ENCODE assay signal across 18 cellular contexts in the genomic region with DNA sequence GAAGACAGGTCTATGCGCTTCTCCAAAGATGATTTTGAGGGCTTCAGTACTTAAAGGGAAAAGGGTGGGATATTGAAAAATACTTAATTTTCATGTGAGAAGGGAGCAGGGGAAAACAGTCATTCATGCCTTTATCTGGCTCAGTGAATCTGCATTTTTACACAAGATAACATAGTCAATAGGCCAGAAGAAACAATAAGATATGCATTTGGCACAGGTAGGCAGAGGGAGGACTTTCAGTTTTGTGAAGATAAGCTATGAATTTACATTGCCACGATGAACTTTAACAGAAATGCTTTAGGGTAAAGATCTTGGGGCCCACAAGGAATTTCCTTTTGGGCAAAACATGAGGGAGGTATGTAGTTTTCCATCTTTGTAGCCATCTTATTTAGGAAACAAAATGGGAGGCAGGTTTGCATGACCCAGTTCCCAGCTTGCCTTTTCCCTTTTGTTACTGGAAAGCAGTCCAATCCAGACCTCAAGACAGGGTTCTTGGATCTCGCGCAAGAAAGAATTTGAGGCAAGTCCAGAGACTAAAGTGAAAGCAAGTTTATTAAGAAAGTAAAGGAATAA.
DNase-seq lines count a peak whose midpoint lies in the region; ATAC-seq, FAIRE-seq and TF ChIP-seq lines count a peak whose summit lies in the region.
"Had no signal": no experiment of that assay in that cellular context is flagged by ENCODE, and none has a peak within 500 bp of the region (broad histone marks: within the 10 kb centered on the region; RNA-seq: fewer than 3 reads in every experiment).

No MANE protein-coding gene starts in this region.

- CTCF ChIA-PET in K562 (lab: Yijun Ruan, JAX; ENCODE audit: low intra/inter-chr PET ratio) = no interaction called here

- H3K4me1 ChIP-seq in K562 (replicated peaks in 1 of 2; ENCODE audit: control insufficient read depth in 2 of 2, insufficient read depth in 2 of 2, low read length in 2 of 2) (no peaks in the 10 kb centered on the region; a peak in 1 of 5 replicates), trophoblast cell (ENCODE audit: control insufficient read depth in 1 of 2, insufficient read depth in 2 of 2, low read length in 2 of 2) (no peaks in the 10 kb centered on the region), SJCRH30 (no peaks in the 10 kb centered on the region)
- H3K4me1 ChIP-seq: BLaER1 had no signal

- H2AFZ ChIP-seq in K562 (ENCODE audit: low read depth, low read length) = no peak overlapping the region
- no peak overlapping the region for H2AFZ ChIP-seq in trophoblast cell (ENCODE audit: insufficient read depth, low read length, poor library complexity)
- H2AFZ ChIP-seq: GM23338 had no signal

- no peak for TF ChIP-seq RAD21 in K562 (CRISPR knock-in tag; conservative IDR thresholded peaks at IDR 0.05 in 1 of 2, IDR thresholded peaks at IDR 0.05 in 1 of 2)

- H3K9me1 ChIP-seq in K562 (ENCODE audit: control insufficient read depth, insufficient read depth, low read length) = no peaks in the 10 kb centered on the region

- H2BK12ac ChIP-seq in trophoblast cell (ENCODE audit: low read length) = no peak overlapping the region

- intact Hi-C loops in K562 (cut with micrococcal nuclease) = no loop called here

- H3K27ac ChIP-seq in K562 (ENCODE audit: extremely low read depth, low read depth, low read length) = peak overlapping the region; percentile 69
- H3K27ac ChIP-seq in trophoblast cell (ENCODE audit: low read depth, low read length) = no peak overlapping the region
- no peak overlapping the region for H3K27ac ChIP-seq in SJCRH30
- H3K27ac ChIP-seq: BLaER1, C4-2B had no signal

- H4K12ac ChIP-seq in trophoblast cell (ENCODE audit: low read depth, low read length) = no peak overlapping the region

- TF ChIP-seq POLR2A in GM12892 (IDR thresholded peaks at IDR 0.05; ENCODE audit: low read depth, low read length) (no peak), K562 (conservative IDR thresholded peaks at IDR 0.05) (no peak)

- in situ Hi-C loops in K562 (cut with MboI) = no loop called here

- no peak overlapping the region for H3K4me3 ChIP-seq in K562
- H3K4me3 ChIP-seq in trophoblast cell (ENCODE audit: low read depth, low read length) = no peak overlapping the region
- no peak overlapping the region for H3K4me3 ChIP-seq in SJCRH30
- H3K4me3 ChIP-seq: BLaER1, GM23338 had no signal

- no peaks in the 10 kb centered on the region for H3K9me3 ChIP-seq in K562 (replicated peaks; ENCODE audit: control insufficient read depth, insufficient read depth, low read depth, low read length)
- no peaks in the 10 kb centered on the region for H3K9me3 ChIP-seq in trophoblast cell (ENCODE audit: insufficient read depth, low read depth, low read length)
- no peaks in the 10 kb centered on the region for H3K9me3 ChIP-seq in SJCRH30 (replicated peaks)
- H3K9me3 ChIP-seq: BLaER1, Caco-2 had no signal

- POLR2A ChIA-PET in K562 (lab: Yijun Ruan, JAX) = no interaction called here

- no peak overlapping the region for H3K18ac ChIP-seq in trophoblast cell (ENCODE audit: low read length)

- H2BK120ac ChIP-seq in trophoblast cell (ENCODE audit: insufficient read depth, low read length, poor library complexity) = no peak overlapping the region

- no peaks in the 10 kb centered on the region for H3K79me1 ChIP-seq in trophoblast cell (ENCODE audit: low read length)

- H2BK5ac ChIP-seq in trophoblast cell (ENCODE audit: low read depth, low read length, poor library complexity) = peak overlapping the region; percentile 64

- ATAC-seq in K562 = peak; percentile 39
- ATAC-seq: CD8-positive, alpha-beta T cell; GM23338; HCT116 had no signal

- H3K4me2 ChIP-seq in K562 (ENCODE audit: insufficient read depth, low read length) (peak overlapping the region; percentile 25; the same call in 1 of the 2 replicates), trophoblast cell (ENCODE audit: low read length) (no peak overlapping the region)
- H3K4me2 ChIP-seq: BLaER1, GM23338 had no signal

- no peak overlapping the region for H3K14ac ChIP-seq in trophoblast cell (ENCODE audit: low read length)

- H3K9ac ChIP-seq in K562 (ENCODE audit: insufficient read depth in 1 of 2, low read depth in 2 of 2, low read length in 2 of 2) = no peak overlapping the region
- no peak overlapping the region for H3K9ac ChIP-seq in trophoblast cell (ENCODE audit: low read length)
- H3K9ac ChIP-seq: BLaER1 had no signal

- no peak overlapping the region for H4K8ac ChIP-seq in trophoblast cell (ENCODE audit: low read depth, low read length)

- BruUV-seq in K562 (replicated peaks; lab: Mats Ljungman, UMichigan) = no TSS peak

- peak; percentile 48; the same call in 1 of the 2 replicates for TF ChIP-seq EP300 in K562 (IDR thresholded peaks at IDR 0.05; ENCODE audit: low read length)

- H4K20me1 ChIP-seq in K562 (replicated peaks; ENCODE audit: control insufficient read depth, insufficient read depth, low read length) = no peaks in the 10 kb centered on the region
- H4K20me1 ChIP-seq: BLaER1 had no signal

- H3K23ac ChIP-seq in trophoblast cell (ENCODE audit: low read length) = no peak overlapping the region

- no peak overlapping the region for H4K91ac ChIP-seq in trophoblast cell (ENCODE audit: low read depth, low read length)

- no peaks in the 10 kb centered on the region for H3K27me3 ChIP-seq in K562 (ENCODE audit: control insufficient read depth in 2 of 2, insufficient read depth in 2 of 2, low read length in 2 of 2)
- no peaks in the 10 kb centered on the region for H3K27me3 ChIP-seq in trophoblast cell (ENCODE audit: insufficient read depth, low read length)
- H3K27me3 ChIP-seq in SJCRH30 = no peaks in the 10 kb centered on the region
- H3K27me3 ChIP-seq: BLaER1 had no signal

- H3K4ac ChIP-seq in trophoblast cell (ENCODE audit: low read depth, low read length) = no peak overlapping the region

- H3K36me3 ChIP-seq in K562 (ENCODE audit: control insufficient read depth, insufficient read depth, low read length) (no peaks in the 10 kb centered on the region), trophoblast cell (ENCODE audit: control insufficient read depth in 1 of 2, insufficient read depth in 2 of 2, low read length in 2 of 2) (no peaks in the 10 kb centered on the region), SJCRH30 (no peaks in the 10 kb centered on the region)
- H3K36me3 ChIP-seq: BLaER1 had no signal

- DNase-seq in GM12892 (ENCODE audit: insufficient read length) (no peak), HUDEP-2 (lab: John Stamatoyannopoulos, UW; ENCODE audit: unreplicated experiment in 76 of 76) (peak in 44 of 76 experiments; percentile 1 to 82 (median 50)), K562 (ENCODE audit: extremely low read depth in 1 of 4, low spot score in 3 of 4) (peak in 1 of 4 experiments; percentile 12), trophoblast cell (no peak), SJCRH30 (no peak)
- DNase-seq in activated effector memory CD4-positive, alpha-beta T cell treated with anti-CD3 and anti-CD28 coated beads, Interleukin-2, amount 50 U/mL, for 16 hours = no peak
- DNase-seq: Caco-2; CD4-positive, CD25-positive, alpha-beta regulatory T cell; CD8-positive, alpha-beta T cell; DMS153; DND-41; H9 had no signal

- no peak overlapping the region for H2AK5ac ChIP-seq in trophoblast cell (ENCODE audit: low read length)

- H3K79me2 ChIP-seq in K562 (ENCODE audit: control insufficient read depth, insufficient read depth, low read length) = no peaks in the 10 kb centered on the region
- no peaks in the 10 kb centered on the region for H3K79me2 ChIP-seq in trophoblast cell (ENCODE audit: control insufficient read depth, insufficient read depth, low read length, poor library complexity)

- no peak for TF ChIP-seq CTCF in K562 (IDR thresholded peaks at IDR 0.05 in 2 of 3, conservative IDR thresholded peaks at IDR 0.05 in 1 of 3; ENCODE audit: insufficient read depth in 2 of 3, low read depth in 1 of 3, low read length in 3 of 3)

- 30% methylated on average over 2 of the region's 4 CpGs for WGBS in K562 (ENCODE audit: insufficient coverage, low coverage, missing lambda C conversion rate)
- no CpG with 5 or more reads among the region's 4 CpGs for WGBS in trophoblast cell (ENCODE audit: extremely low coverage, insufficient coverage, insufficient read length)

- FAIRE-seq in GM12892 (lab: Jason Lieb, UNC) = peak; percentile 24
- FAIRE-seq in K562 (lab: Jason Lieb, UNC) = no peak
- FAIRE-seq: G401.6, GM19239 had no signal

TF ChIP-seq in K562, 482 proteins besides CTCF, POLR2A, EP300 and RAD21 (continues in another document):
- TF ChIP-seq FOXA3 (CRISPR knock-in tag; conservative IDR thresholded peaks at IDR 0.05 in 1 of 2, IDR thresholded peaks at IDR 0.05 in 1 of 2) (peak in 1 of 2 experiments; percentile 67; a peak in 2 of 4 replicates), MTA2 (IDR thresholded peaks at IDR 0.05; ENCODE audit: low read depth) (peak; percentile 29; the same call in 1 of the 2 replicates), NFE2 (IDR thresholded peaks at IDR 0.05; ENCODE audit: low read depth) (peak; percentile 22; the same call in 1 of the 2 replicates), TEAD2 (tag; IDR thresholded peaks at IDR 0.05) (no peak), ZBTB33 (CRISPR knock-in tag; IDR thresholded peaks at IDR 0.05) (no peak), ESRRA (IDR thresholded peaks at IDR 0.05; ENCODE audit: borderline replicate concordance, low read depth) (no peak), ZNF766 (CRISPR knock-in tag; conservative IDR thresholded peaks at IDR 0.05) (peak; percentile 78; the same call in 1 of the 2 replicates), BHLHE40 (IDR thresholded peaks at IDR 0.05; ENCODE audit: low read length) (no peak), SMARCA4 (IDR thresholded peaks at IDR 0.05) (peak; percentile 33; the same call in 1 of the 2 replicates), KAT8 (IDR thresholded peaks at IDR 0.05; ENCODE audit: low read depth) (no peak), CBX1 (IDR thresholded peaks at IDR 0.05; ENCODE audit: low read depth) (no peak), BRCA1 (IDR thresholded peaks at IDR 0.05) (no peak), BRCA1 (CRISPR knock-in tag; IDR thresholded peaks at IDR 0.05) (no peak), DPF2 (IDR thresholded peaks at IDR 0.05) (0 out of 2 replicates have a peak, but pooled peaks have one; percentile 53), NCOR1 (IDR thresholded peaks at IDR 0.05) (peak; percentile 60)

Comparison
In these comparisons a context has a peak if more than half of its experiments do, and no peak if none do; other contexts are left out.
1. DNase-seq: peak in HUDEP-2 (44 of 76); none in GM12892 (single experiment), trophoblast cell (0 of 2), activated effector memory CD4-positive, alpha-beta T cell treated with anti-CD3 and anti-CD28 coated beads, Interleukin-2, amount 50 U/mL, for 16 hours (single experiment) and SJCRH30 (0 of 2).